23 cellular contexts compared by ENCODE assay signal in genomic region chr22:38997518-38997917, GRCh38. TPM values are rescaled to one million over a fixed set of nuclear protein-coding genes. Genes with fewer than 3 reads are reported as not detected.
A peak's percentile ranks its signal among the peaks of the same experiment; 100 is the strongest.
DNase-seq lines count a peak whose midpoint lies in the region; ATAC-seq, FAIRE-seq and TF ChIP-seq lines count a peak whose summit lies in the region.
"Had no signal": no experiment of that assay in that cellular context is flagged by ENCODE, and none has a peak within 500 bp of the region (broad histone marks: within the 10 kb centered on the region; RNA-seq: fewer than 3 reads in every experiment).

No MANE protein-coding gene starts in this region.

- H3K27me3 ChIP-seq in H1 (replicated peaks in 1 of 4; ENCODE audit: control insufficient read depth in 3 of 4, extremely low read depth in 1 of 4, insufficient read depth in 3 of 4, low read length in 3 of 4): no peaks in the 10 kb centered on the region; a peak in 1 of 7 replicates
- H3K27me3 ChIP-seq in CD4-positive, alpha-beta memory T cell (ENCODE audit: insufficient read depth, low read length): no peaks in the 10 kb centered on the region
- H3K27me3 ChIP-seq: BLaER1 had no signal

- H3K9me3 ChIP-seq in H1 (ENCODE audit: insufficient read depth in 2 of 2, low read depth in 1 of 2, low read length in 1 of 2): no peaks in the 10 kb centered on the region
- no peaks in the 10 kb centered on the region for H3K9me3 ChIP-seq in CD4-positive, alpha-beta memory T cell (ENCODE audit: control insufficient read depth in 1 of 2, low read length in 2 of 2)
- H3K9me3 ChIP-seq: A549 had no signal

- H3K36me3 Mint-ChIP-seq in natural killer cell treated with Interleukin-12 subunit alpha and Interleukin-12 subunit beta and Interleukin-15 and Interleukin-18, amount 100 ng/mL, for 72 hours: peaks cover 5% of the 10 kb centered on the region
- H3K36me3 Mint-ChIP-seq in natural killer cell (no peaks in the 10 kb centered on the region), progenitor cell of endocrine pancreas (ENCODE audit: insufficient read depth) (peaks cover 1% of the 10 kb centered on the region), T-cell (no peaks in the 10 kb centered on the region)
- no peaks in the 10 kb centered on the region for H3K36me3 Mint-ChIP-seq in CD4-positive, alpha-beta memory T cell
- H3K36me3 Mint-ChIP-seq: CD8-positive, alpha-beta memory T cell had no signal

- peak overlapping the region; percentile 60 for H3K18ac ChIP-seq in H1 (ENCODE audit: extremely low read depth, low read length)

- no peak for TF ChIP-seq POLR2A in H1 (IDR thresholded peaks at IDR 0.05; ENCODE audit: control extremely low read depth in 1 of 2, low read depth in 2 of 2, low read length in 2 of 2)

- H4K8ac ChIP-seq in H1 (ENCODE audit: extremely low read depth, insufficient read depth, low read length): peak overlapping the region; percentile 78

- no peak for TF ChIP-seq CTCF in natural killer cell (IDR thresholded peaks at IDR 0.05)
- TF ChIP-seq CTCF in H1 (IDR thresholded peaks at IDR 0.05; ENCODE audit: control extremely low read depth in 1 of 3, insufficient read depth in 1 of 3, low read depth in 1 of 3, low read length in 3 of 3): no peak
- no peak for TF ChIP-seq CTCF in progenitor cell of endocrine pancreas (IDR thresholded peaks at IDR 0.05; ENCODE audit: unreplicated experiment)

- H3K23me2 ChIP-seq in H1 (ENCODE audit: low read depth, low read length): no peaks in the 10 kb centered on the region; the same call in 1 of the 2 replicates

- H3K14ac ChIP-seq in H1 (ENCODE audit: insufficient read length): no peak overlapping the region

- no peak overlapping the region for H3K4me3 Mint-ChIP-seq in natural killer cell treated with Interleukin-12 subunit alpha and Interleukin-12 subunit beta and Interleukin-15 and Interleukin-18, amount 100 ng/mL, for 72 hours
- H3K4me3 Mint-ChIP-seq in natural killer cell: no peak overlapping the region
- no peak overlapping the region for H3K4me3 Mint-ChIP-seq in progenitor cell of endocrine pancreas (ENCODE audit: low read depth)
- no peak overlapping the region for H3K4me3 Mint-ChIP-seq in CD4-positive, alpha-beta memory T cell
- no peak overlapping the region for H3K4me3 Mint-ChIP-seq in T-cell
- H3K4me3 Mint-ChIP-seq: CD8-positive, alpha-beta memory T cell had no signal

- H3K36me3 ChIP-seq in H1 (ENCODE audit: control insufficient read depth in 2 of 4, insufficient read depth in 4 of 4, low read length in 3 of 4): no peaks in the 10 kb centered on the region
- H3K36me3 ChIP-seq in CD4-positive, alpha-beta memory T cell (ENCODE audit: insufficient read depth, low read length): no peaks in the 10 kb centered on the region
- H3K36me3 ChIP-seq: BLaER1 had no signal

- H3K4me1 Mint-ChIP-seq in natural killer cell treated with Interleukin-12 subunit alpha and Interleukin-12 subunit beta and Interleukin-15 and Interleukin-18, amount 100 ng/mL, for 72 hours (ENCODE audit: low read depth in 2 of 2): peaks cover 0 to 7% of the 10 kb centered on the region in 2 donors
- H3K4me1 Mint-ChIP-seq in natural killer cell (no peaks in the 10 kb centered on the region), progenitor cell of endocrine pancreas (ENCODE audit: low read depth) (no peaks in the 10 kb centered on the region), T-cell (peaks cover 0 to 10% (median 8%) of the 10 kb centered on the region in 3 donors)
- peaks cover 4 to 15% (median 6%) of the 10 kb centered on the region in 4 donors for H3K4me1 Mint-ChIP-seq in CD4-positive, alpha-beta memory T cell

- H3K79me1 ChIP-seq in H1 (ENCODE audit: low read depth, low read length): no peaks in the 10 kb centered on the region

- H3K9me3 Mint-ChIP-seq in natural killer cell treated with Interleukin-12 subunit alpha and Interleukin-12 subunit beta and Interleukin-15 and Interleukin-18, amount 100 ng/mL, for 72 hours: peaks cover 3% of the 10 kb centered on the region
- H3K9me3 Mint-ChIP-seq in natural killer cell: peaks cover 0 to 2% of the 10 kb centered on the region in 2 donors
- H3K9me3 Mint-ChIP-seq in progenitor cell of endocrine pancreas (ENCODE audit: low read depth): peaks cover 4% of the 10 kb centered on the region
- peaks cover 0 to 5% (median 2%) of the 10 kb centered on the region in 8 donors for H3K9me3 Mint-ChIP-seq in CD4-positive, alpha-beta memory T cell
- H3K9me3 Mint-ChIP-seq in T-cell: peaks cover 0 to 4% (median 0%) of the 10 kb centered on the region in 3 donors

- peaks cover 7 to 20% of the 10 kb centered on the region in 2 donors for H3K27me3 Mint-ChIP-seq in natural killer cell treated with Interleukin-12 subunit alpha and Interleukin-12 subunit beta and Interleukin-15 and Interleukin-18, amount 100 ng/mL, for 72 hours
- H3K27me3 Mint-ChIP-seq in natural killer cell (ENCODE audit: low read depth in 2 of 2) (peaks cover 8% of the 10 kb centered on the region in 2 donors), progenitor cell of endocrine pancreas (peaks cover 11% of the 10 kb centered on the region), T-cell (peaks cover 4 to 26% of the 10 kb centered on the region in 2 donors)
- H3K27me3 Mint-ChIP-seq in CD4-positive, alpha-beta memory T cell: peaks cover 0 to 2% of the 10 kb centered on the region in 2 donors

- peak; percentile 52 for DNase-seq in natural killer cell treated with Interleukin-12 subunit alpha and Interleukin-12 subunit beta and Interleukin-15 and Interleukin-18, amount 100 ng/mL, for 72 hours (ENCODE audit: low spot score)
- DNase-seq in natural killer cell (no peak), H1 (ENCODE audit: low read depth in 1 of 2, low spot score in 2 of 2) (no peak), progenitor cell of endocrine pancreas (ENCODE audit: low spot score, unreplicated experiment) (no peak), anterior cingulate cortex (lab: John Stamatoyannopoulos, UW) (no peak), T-cell (no peak)
- DNase-seq in CD4-positive, alpha-beta memory T cell: no peak
- DNase-seq: CD8-positive, alpha-beta memory T cell; COR-L47; DMS 273 treated with DMSO at 0.1 percent for 48 hours; DMS53; DND-41; EL; GM23248; H7; IMR-90 had no signal

- intact Hi-C loops in natural killer cell (cut with micrococcal nuclease): no loop called here
- intact Hi-C loops in CD4-positive, alpha-beta memory T cell (cut with micrococcal nuclease): no loop called here

- no peaks in the 10 kb centered on the region for H3K79me2 ChIP-seq in H1 (ENCODE audit: control insufficient read depth in 1 of 2, insufficient read depth in 2 of 2, low read length in 2 of 2)

- CTCF ChIA-PET in H1 (lab: Charles Lee; ENCODE audit: partially characterized antibody) (no interaction called here), T-cell (lab: Charles Lee) (interaction anchor here in 1 of 2 donors (0.8 kb wide), 1 partner anchor 127 kb away, joined by 4 read pairs; no protein-coding TSS in a partner anchor)
- CTCF ChIA-PET in CD4-positive, alpha-beta memory T cell (lab: Charles Lee; ENCODE audit: partially characterized antibody): interaction anchor here (2.7 kb wide), 1 partner anchor 128 kb away, joined by 12 read pairs; no protein-coding TSS in a partner anchor

- POLR2A ChIA-PET in H1 (lab: Charles Lee; ENCODE audit: partially characterized antibody): interaction anchor here (1.5 kb wide), 1 partner anchor 25 kb away, joined by 3 read pairs; no protein-coding TSS in a partner anchor
- POLR2A ChIA-PET in CD4-positive, alpha-beta memory T cell (lab: Charles Lee; ENCODE audit: partially characterized antibody): no interaction called here
- POLR2A ChIA-PET in T-cell (lab: Charles Lee): no interaction called here

- H2AK5ac ChIP-seq in H1 (ENCODE audit: low read depth, low read length): peak overlapping the region; percentile 93; the same call in 1 of the 2 replicates

- peak overlapping the region; percentile 40; the same call in 1 of the 2 replicates for H2BK5ac ChIP-seq in H1 (ENCODE audit: low read depth, low read length)

- H3K4me3 ChIP-seq in H1 (ENCODE audit: extremely low read depth in 1 of 4, insufficient read depth in 2 of 4, low read depth in 3 of 4, low read length in 4 of 4): no peak overlapping the region
- H3K4me3 ChIP-seq in CD4-positive, alpha-beta memory T cell (ENCODE audit: low read length in 2 of 2): no peak overlapping the region
- H3K4me3 ChIP-seq: A549, BLaER1, GM12878, GM23248, K562 had no signal

- no peak overlapping the region for H3K4me2 ChIP-seq in H1 (ENCODE audit: insufficient read depth in 1 of 2, low read depth in 2 of 2, low read length in 2 of 2)
- H3K4me2 ChIP-seq: A549, BLaER1 had no signal

- H4K20me1 ChIP-seq in H1 (replicated peaks in 1 of 2; ENCODE audit: control insufficient read depth in 1 of 2, insufficient read depth in 2 of 2, low read length in 2 of 2): no peaks in the 10 kb centered on the region
- H4K20me1 ChIP-seq: BLaER1 had no signal

- no peak overlapping the region for H3K9ac ChIP-seq in H1 (replicated peaks in 1 of 4; ENCODE audit: extremely low read depth in 1 of 4, low read depth in 3 of 4, low read length in 3 of 4)
- H3K9ac ChIP-seq: BLaER1, GM23248 had no signal

- H2BK120ac ChIP-seq in H1 (replicated peaks; ENCODE audit: low read depth, low read length): peak overlapping the region; percentile 67

- no peak for TF ChIP-seq RAD21 in H1 (IDR thresholded peaks at IDR 0.05 in 1 of 2, conservative IDR thresholded peaks at IDR 0.05 in 1 of 2; ENCODE audit: low read depth in 2 of 2, low read length in 2 of 2)

- TF ChIP-seq EP300 in H1 (IDR thresholded peaks at IDR 0.05; ENCODE audit: borderline replicate concordance in 1 of 2, low read depth in 2 of 2, low read length in 2 of 2): no peak

- no peak overlapping the region; the same call in 1 of the 2 replicates for H3K27ac ChIP-seq in H1 (ENCODE audit: low read depth, low read length)
- H3K27ac ChIP-seq in CD4-positive, alpha-beta memory T cell (ENCODE audit: low read depth, low read length): no peak overlapping the region
- H3K27ac ChIP-seq: 22Rv1, A549, BLaER1, GM23248 had no signal

- H2BK12ac ChIP-seq in H1 (ENCODE audit: low read depth, low read length): peak overlapping the region; percentile 93; the same call in 1 of the 2 replicates

- peak overlapping the region; percentile 55; the same call in 1 of the 2 replicates for H2BK20ac ChIP-seq in H1 (ENCODE audit: low read length)

- H3K27ac Mint-ChIP-seq in natural killer cell treated with Interleukin-12 subunit alpha and Interleukin-12 subunit beta and Interleukin-15 and Interleukin-18, amount 100 ng/mL, for 72 hours: no peak overlapping the region
- H3K27ac Mint-ChIP-seq in natural killer cell (no peak overlapping the region), progenitor cell of endocrine pancreas (peak overlapping the region; percentile 24), T-cell (no peak overlapping the region)
- no peak overlapping the region for H3K27ac Mint-ChIP-seq in CD4-positive, alpha-beta memory T cell
- H3K27ac Mint-ChIP-seq: CD8-positive, alpha-beta memory T cell had no signal

- WGBS in H1 (ENCODE audit: extremely low coverage in 1 of 2, insufficient coverage in 1 of 2, insufficient read length in 1 of 2, insufficient replicate concordance in 2 of 2, low coverage in 1 of 2, low lambda C conversion rate in 2 of 2, missing lambda C conversion rate in 1 of 2), 2 experiments: 62% methylated on average over 3 of the region's 3 CpGs; no CpG with 5 or more reads in 1 of the 2 experiments

- no peak overlapping the region for H2AFZ ChIP-seq in H1 (ENCODE audit: low read length)
- H2AFZ ChIP-seq: GM23248 had no signal

- no peak overlapping the region for H3K23ac ChIP-seq in H1 (ENCODE audit: insufficient read length)

- 0 out of 2 replicates have a peak overlapping the region, but pooled peaks have one; percentile 88 for H2BK15ac ChIP-seq in H1 (ENCODE audit: low read length)

- no peak for FAIRE-seq in H1 (lab: Jason Lieb, UNC)
- FAIRE-seq: A549, GM12878, K562 had no signal

- peak overlapping the region; percentile 76 for H3K4ac ChIP-seq in H1 (replicated peaks; ENCODE audit: insufficient read length, low read depth, low read length)

- no peak for ATAC-seq in natural killer cell treated with Interleukin-12 subunit alpha and Interleukin-12 subunit beta and Interleukin-15 and Interleukin-18, amount 100 ng/mL, for 72 hours
- ATAC-seq in natural killer cell (no peak), T-cell (replicated peaks in 1 of 4) (no peak)
- ATAC-seq: A549, GM12878, K562 had no signal

- peaks cover 0 to 19% (median 4%) of the 10 kb centered on the region in 4 experiments; a peak in 4 of 7 replicates for H3K4me1 ChIP-seq in H1 (replicated peaks in 1 of 4; ENCODE audit: control insufficient read depth in 3 of 4, insufficient read depth in 4 of 4, low read length in 3 of 4)
- H3K4me1 ChIP-seq in CD4-positive, alpha-beta memory T cell (ENCODE audit: insufficient read depth, low read length): peaks cover 5% of the 10 kb centered on the region
- H3K4me1 ChIP-seq: A549 had no signal

- H4K5ac ChIP-seq in H1 (ENCODE audit: insufficient read length, low read depth, low read length): peak overlapping the region; percentile 51

- H3K56ac ChIP-seq in H1 (replicated peaks; ENCODE audit: insufficient read length, low read depth, low read length): no peak overlapping the region

- H4K91ac ChIP-seq in H1 (replicated peaks; ENCODE audit: insufficient read length, low read length): peak overlapping the region; percentile 99

RNA-seq across cellular contexts. Expression of gene APOBEC3B, which starts 15.4 kb away (rescaled TPM):
- total RNA-seq in natural killer cell treated with Interleukin-12 subunit alpha and Interleukin-12 subunit beta and Interleukin-15 and Interleukin-18, amount 100 ng/mL, for 72 hours: 10 to 100 TPM in 1 of 2 donors, under 1 TPM in 1; 0.64 to 12.4 TPM
- total RNA-seq in natural killer cell (1 to 10 TPM; 1.7 to 2.3 (median 2.2) TPM), progenitor cell of endocrine pancreas (10.1 and 12.6 TPM in 2 replicates), T-cell (1 to 10 TPM; 1.4 to 2.4 (median 1.9) TPM)
- 14.2 and 16.3 TPM in 2 replicates for total RNA-seq in H1 (2021; fragmentation: NEBNext Ultra II Directional; extraction: Animal tissue kit (Norgen Biotek cat#: 25700))
- 43.3 and 74.9 TPM in 2 replicates for polyA plus RNA-seq in H1 (2011; rRNA removed)
- polyA plus RNA-seq in H1 (2011; cell fraction: cytosol; rRNA removed): 40.4 TPM
- 33.2 TPM for polyA plus RNA-seq in H1 (2011; cell fraction: nucleus; rRNA removed)
- 32.7 to 53.6 TPM (median 44.2 TPM) in 4 replicates for polyA plus RNA-seq in H1 (2012, experiment 1 of 2)
- polyA plus RNA-seq in H1 (2012, experiment 2 of 2): 38.3 TPM
- 10.0 TPM for polyA plus RNA-seq in H1 (2013, experiment 1 of 2)
- 10.3 TPM for polyA plus RNA-seq in H1 (2013, experiment 2 of 2)
- polyA minus RNA-seq in H1 (2011; rRNA and poly(A)+ RNA removed): 28.2 and 43.0 TPM in 2 replicates
- polyA minus RNA-seq in H1 (2011; cell fraction: cytosol; rRNA and poly(A)+ RNA removed): 13.7 TPM
- polyA minus RNA-seq in H1 (2011; cell fraction: nucleus; rRNA and poly(A)+ RNA removed): 8.5 TPM
- under 1 TPM; 0.32 to 0.64 TPM for total RNA-seq in CD4-positive, alpha-beta memory T cell
- polyA plus RNA-seq in CD4-positive, alpha-beta memory T cell: 1 to 10 TPM in 1 of 2 donors, under 1 TPM in 1; 0.31 to 1.3 TPM

RNA-seq across cellular contexts. Expression of gene APOBEC3C, which starts 16.5 kb away (rescaled TPM):
- total RNA-seq in natural killer cell treated with Interleukin-12 subunit alpha and Interleukin-12 subunit beta and Interleukin-15 and Interleukin-18, amount 100 ng/mL, for 72 hours: 100 to 1,000 TPM in 1 of 2 donors, 10 to 100 TPM in 1; 78.5 to 103 TPM
- 100 to 1,000 TPM; 144 to 168 (median 155) TPM for total RNA-seq in natural killer cell
- total RNA-seq in H1 (2021; fragmentation: NEBNext Ultra II Directional; extraction: Animal tissue kit (Norgen Biotek cat#: 25700)): 23.3 and 23.7 TPM in 2 replicates
- polyA plus RNA-seq in H1 (2011; rRNA removed): 20.3 and 22.8 TPM in 2 replicates
- polyA plus RNA-seq in H1 (2011; cell fraction: cytosol; rRNA removed): 13.0 TPM
- 11.5 TPM for polyA plus RNA-seq in H1 (2011; cell fraction: nucleus; rRNA removed)
- 24.1 to 37.8 TPM (median 30.0 TPM) in 4 replicates for polyA plus RNA-seq in H1 (2012, experiment 1 of 2)
- polyA plus RNA-seq in H1 (2012, experiment 2 of 2): 34.1 TPM
- 41.5 TPM for polyA plus RNA-seq in H1 (2013, experiment 1 of 2)
- polyA plus RNA-seq in H1 (2013, experiment 2 of 2): 38.6 TPM
- polyA minus RNA-seq in H1 (2011; rRNA and poly(A)+ RNA removed): 9.3 and 11.0 TPM in 2 replicates
- 8.7 TPM for polyA minus RNA-seq in H1 (2011; cell fraction: cytosol; rRNA and poly(A)+ RNA removed)
- 6.3 TPM for polyA minus RNA-seq in H1 (2011; cell fraction: nucleus; rRNA and poly(A)+ RNA removed)
- total RNA-seq in progenitor cell of endocrine pancreas: 4.2 and 7.0 TPM in 2 replicates
- total RNA-seq in CD4-positive, alpha-beta memory T cell: 10 to 100 TPM; 42.4 to 43.8 TPM
- polyA plus RNA-seq in CD4-positive, alpha-beta memory T cell: 100 to 1,000 TPM; 109 to 135 TPM
- 10 to 100 TPM; 32.9 to 61.7 (median 52.1) TPM for total RNA-seq in T-cell

RNA-seq across cellular contexts. Expression of gene APOBEC3D, which starts 23.4 kb away (rescaled TPM):
- 10 to 100 TPM; 37.6 to 40.1 TPM for total RNA-seq in natural killer cell treated with Interleukin-12 subunit alpha and Interleukin-12 subunit beta and Interleukin-15 and Interleukin-18, amount 100 ng/mL, for 72 hours
- total RNA-seq in natural killer cell (10 to 100 TPM; 33.0 to 46.8 (median 37.9) TPM), progenitor cell of endocrine pancreas (2.0 and 2.4 TPM in 2 replicates), T-cell (10 to 100 TPM; 17.1 to 27.2 (median 24.4) TPM)
- total RNA-seq in H1 (2021; fragmentation: NEBNext Ultra II Directional; extraction: Animal tissue kit (Norgen Biotek cat#: 25700)): 5.5 and 7.2 TPM in 2 replicates
- 2.2 and 4.3 TPM in 2 replicates for polyA plus RNA-seq in H1 (2011; rRNA removed)
- 2.7 TPM for polyA plus RNA-seq in H1 (2011; cell fraction: cytosol; rRNA removed)
- polyA plus RNA-seq in H1 (2011; cell fraction: nucleus; rRNA removed): 5.2 TPM
- polyA plus RNA-seq in H1 (2012, experiment 1 of 2): 5.2 to 9.9 TPM (median 8.0 TPM) in 4 replicates
- polyA plus RNA-seq in H1 (2012, experiment 2 of 2): 3.9 TPM
- 3.9 TPM for polyA plus RNA-seq in H1 (2013, experiment 1 of 2)
- 4.6 TPM for polyA plus RNA-seq in H1 (2013, experiment 2 of 2)
- polyA minus RNA-seq in H1 (2011; rRNA and poly(A)+ RNA removed): 7.2 and 9.4 TPM in 2 replicates
- polyA minus RNA-seq in H1 (2011; cell fraction: cytosol; rRNA and poly(A)+ RNA removed): 2.7 TPM
- 3.5 TPM for polyA minus RNA-seq in H1 (2011; cell fraction: nucleus; rRNA and poly(A)+ RNA removed)
- 10 to 100 TPM; 35.1 to 41.9 TPM for total RNA-seq in CD4-positive, alpha-beta memory T cell
- 10 to 100 TPM in 1 of 2 donors, 1 to 10 TPM in 1; 4.6 to 16.1 TPM for polyA plus RNA-seq in CD4-positive, alpha-beta memory T cell

RNA-seq across cellular contexts. Expression of gene APOBEC3A, which starts 40.1 kb away (rescaled TPM):
- total RNA-seq in natural killer cell treated with Interleukin-12 subunit alpha and Interleukin-12 subunit beta and Interleukin-15 and Interleukin-18, amount 100 ng/mL, for 72 hours: 1 to 10 TPM in 1 of 2 donors, not detected in 1; 3.3 TPM
- total RNA-seq in natural killer cell (10 to 100 TPM in 1 of 3 donors, 1 to 10 TPM in 1, under 1 TPM in 1; 0.66 to 48.1 (median 4.3) TPM), progenitor cell of endocrine pancreas (not detected in 2 replicates), T-cell (not detected)
- total RNA-seq in H1 (2021; fragmentation: NEBNext Ultra II Directional; extraction: Animal tissue kit (Norgen Biotek cat#: 25700)): not detected in 2 replicates
- not detected in 2 replicates for polyA plus RNA-seq in H1 (2011; rRNA removed)
- polyA plus RNA-seq in H1 (2011; cell fraction: cytosol; rRNA removed): not detected
- polyA plus RNA-seq in H1 (2011; cell fraction: nucleus; rRNA removed): not detected
- not detected in 4 replicates for polyA plus RNA-seq in H1 (2012, experiment 1 of 2)
- not detected for polyA plus RNA-seq in H1 (2012, experiment 2 of 2)
- polyA plus RNA-seq in H1 (2013, experiment 1 of 2): 0.04 TPM
- polyA plus RNA-seq in H1 (2013, experiment 2 of 2): not detected
- polyA minus RNA-seq in H1 (2011; rRNA and poly(A)+ RNA removed): not detected in 2 replicates
- polyA minus RNA-seq in H1 (2011; cell fraction: cytosol; rRNA and poly(A)+ RNA removed): not detected
- not detected for polyA minus RNA-seq in H1 (2011; cell fraction: nucleus; rRNA and poly(A)+ RNA removed)
- total RNA-seq in CD4-positive, alpha-beta memory T cell: not detected
- polyA plus RNA-seq in CD4-positive, alpha-beta memory T cell: not detected
- total RNA-seq: CD8-positive, alpha-beta memory T cell; G401; GM12878; GM23248; H7; IMR-90; K562 had no signal
- polyA plus RNA-seq: A549; AG04450; CD8-positive, alpha-beta memory T cell; GM23248; IMR-90 had no signal

RNA-seq across cellular contexts. Expression of gene APOBEC3F, which starts 43.1 kb away (rescaled TPM):
- total RNA-seq in natural killer cell treated with Interleukin-12 subunit alpha and Interleukin-12 subunit beta and Interleukin-15 and Interleukin-18, amount 100 ng/mL, for 72 hours: 10 to 100 TPM; 21.7 to 31.6 TPM
- 10 to 100 TPM; 30.1 to 54.4 (median 41.0) TPM for total RNA-seq in natural killer cell
- 7.3 and 9.7 TPM in 2 replicates for total RNA-seq in H1 (2021; fragmentation: NEBNext Ultra II Directional; extraction: Animal tissue kit (Norgen Biotek cat#: 25700))
- polyA plus RNA-seq in H1 (2011; rRNA removed): 4.0 and 5.5 TPM in 2 replicates
- polyA plus RNA-seq in H1 (2011; cell fraction: cytosol; rRNA removed): 3.1 TPM
- polyA plus RNA-seq in H1 (2011; cell fraction: nucleus; rRNA removed): 4.0 TPM
- polyA plus RNA-seq in H1 (2012, experiment 1 of 2): 3.8 to 5.7 TPM (median 4.8 TPM) in 4 replicates
- polyA plus RNA-seq in H1 (2012, experiment 2 of 2): 2.6 TPM
- polyA plus RNA-seq in H1 (2013, experiment 1 of 2): 4.7 TPM
- polyA plus RNA-seq in H1 (2013, experiment 2 of 2): 4.7 TPM
- polyA minus RNA-seq in H1 (2011; rRNA and poly(A)+ RNA removed): 6.5 and 6.8 TPM in 2 replicates
- 5.7 TPM for polyA minus RNA-seq in H1 (2011; cell fraction: cytosol; rRNA and poly(A)+ RNA removed)
- 4.4 TPM for polyA minus RNA-seq in H1 (2011; cell fraction: nucleus; rRNA and poly(A)+ RNA removed)
- 23.6 and 25.3 TPM in 2 replicates for total RNA-seq in progenitor cell of endocrine pancreas
- 10 to 100 TPM; 18.3 to 18.4 TPM for total RNA-seq in CD4-positive, alpha-beta memory T cell
- 10 to 100 TPM in 1 of 2 donors, 1 to 10 TPM in 1; 3.3 to 15.4 TPM for polyA plus RNA-seq in CD4-positive, alpha-beta memory T cell
- total RNA-seq in T-cell: 10 to 100 TPM; 14.3 to 29.1 (median 18.5) TPM
